10 cellular contexts compared by ENCODE assay signal in the genomic region with DNA sequence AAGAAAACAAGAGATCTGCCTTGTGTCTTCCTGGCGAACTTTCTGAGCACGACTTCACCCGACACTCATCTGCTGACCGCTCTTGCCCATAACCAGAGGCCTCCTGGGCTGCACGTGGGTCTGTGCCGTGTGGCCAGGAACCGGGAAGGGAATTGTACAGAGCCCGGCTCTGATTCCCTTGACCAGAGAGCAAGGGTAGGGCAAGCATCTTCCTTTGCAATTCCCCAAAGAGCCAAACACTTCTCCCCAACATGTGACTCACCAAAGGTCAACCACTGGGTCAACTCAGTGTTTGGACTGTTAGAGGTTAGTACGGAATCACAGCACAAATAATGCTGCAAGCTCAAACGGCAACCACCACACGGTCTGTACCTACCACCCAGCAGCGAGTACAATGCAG. TPM values are rescaled to one million over a fixed set of nuclear protein-coding genes. Genes with fewer than 3 reads are reported as not detected.
DNase-seq lines count a peak whose midpoint lies in the region; ATAC-seq, FAIRE-seq and TF ChIP-seq lines count a peak whose summit lies in the region.
"Had no signal": no experiment of that assay in that cellular context is flagged by ENCODE, and none has a peak within 500 bp of the region (broad histone marks: within the 10 kb centered on the region; RNA-seq: fewer than 3 reads in every experiment).

No MANE protein-coding gene starts in this region.

- in situ Hi-C loops in K562 (cut with MboI) = no loop called here

- no peak for TF ChIP-seq CTCF in K562 (IDR thresholded peaks at IDR 0.05 in 2 of 3, conservative IDR thresholded peaks at IDR 0.05 in 1 of 3; ENCODE audit: insufficient read depth in 2 of 3, low read depth in 1 of 3, low read length in 3 of 3)

- no peak overlapping the region for H3K27ac ChIP-seq in K562 (ENCODE audit: extremely low read depth, low read depth, low read length)
- H3K27ac ChIP-seq: SK-N-MC had no signal

- no peak for TF ChIP-seq POLR2A in K562 (conservative IDR thresholded peaks at IDR 0.05)

- peak; percentile 82 for FAIRE-seq in K562 (lab: Jason Lieb, UNC)

- intact Hi-C loops in K562 (cut with micrococcal nuclease) = no loop called here

- no peaks in the 10 kb centered on the region for H3K9me3 Mint-ChIP-seq in stimulated activated naive B cell treated with anti-CD40 and anti-IgM and Interleukin-4, amounts not matched to agents 10 μg/mL and 1 μg/mL and 100 μg/mL, for 72 hours
- H3K9me3 Mint-ChIP-seq: activated T-cell treated with anti-CD3 and anti-CD28 coated beads, Interleukin-2, amount 50 U/mL, for 72 hours had no signal

- no peak overlapping the region for H3K4me2 ChIP-seq in K562 (ENCODE audit: insufficient read depth, low read length)

- no peaks in the 10 kb centered on the region for H3K27me3 ChIP-seq in K562 (ENCODE audit: control insufficient read depth in 2 of 2, insufficient read depth in 2 of 2, low read length in 2 of 2)

- peak; percentile 41 for DNase-seq in HT-29 (ENCODE audit: low spot score)
- DNase-seq in K562 (ENCODE audit: extremely low read depth in 1 of 4, low spot score in 3 of 4) = peak in 1 of 4 experiments; percentile 45
- DNase-seq in left lobe of liver (ENCODE audit: low spot score) = no peak
- no peak for DNase-seq in stimulated activated naive B cell treated with anti-CD40 and anti-IgM and Interleukin-4, amounts not matched to agents 10 μg/mL and 1 μg/mL and 100 μg/mL, for 72 hours
- no peak for DNase-seq in SKM-1 (lab: John Stamatoyannopoulos, UW; ENCODE audit: unreplicated experiment)
- DNase-seq: activated T-cell treated with anti-CD3 and anti-CD28 coated beads, Interleukin-2, amount 50 U/mL, for 72 hours; NCI-H187 treated with DMSO at 0.1 percent for 48 hours had no signal

- peaks cover 57 to 70% of the 10 kb centered on the region in 2 donors for H3K36me3 Mint-ChIP-seq in stimulated activated naive B cell treated with anti-CD40 and anti-IgM and Interleukin-4, amounts not matched to agents 10 μg/mL and 1 μg/mL and 100 μg/mL, for 72 hours

- no peak overlapping the region for H3K4me3 ChIP-seq in K562
- H3K4me3 ChIP-seq: SK-N-MC had no signal

- no peak for TF ChIP-seq EP300 in K562 (IDR thresholded peaks at IDR 0.05; ENCODE audit: low read length)

- peaks cover 40% of the 10 kb centered on the region; the same call in 2 of the 3 replicates for H3K36me3 ChIP-seq in K562 (ENCODE audit: control insufficient read depth, insufficient read depth, low read length)

- peaks cover 32 to 47% of the 10 kb centered on the region in 2 experiments for H3K4me1 ChIP-seq in K562 (replicated peaks in 1 of 2; ENCODE audit: control insufficient read depth in 2 of 2, insufficient read depth in 2 of 2, low read length in 2 of 2)

- no peaks in the 10 kb centered on the region for H3K9me3 ChIP-seq in K562 (replicated peaks; ENCODE audit: control insufficient read depth, insufficient read depth, low read depth, low read length)

- H3K9me1 ChIP-seq in K562 (ENCODE audit: control insufficient read depth, insufficient read depth, low read length) = no peaks in the 10 kb centered on the region

- H3K27ac Mint-ChIP-seq in stimulated activated naive B cell treated with anti-CD40 and anti-IgM and Interleukin-4, amounts not matched to agents 10 μg/mL and 1 μg/mL and 100 μg/mL, for 72 hours = peak overlapping the region; percentile 68
- H3K27ac Mint-ChIP-seq: activated T-cell treated with anti-CD3 and anti-CD28 coated beads, Interleukin-2, amount 50 U/mL, for 72 hours had no signal

- peaks cover 7% of the 10 kb centered on the region for H4K20me1 ChIP-seq in K562 (replicated peaks; ENCODE audit: control insufficient read depth, insufficient read depth, low read length)

- CTCF ChIA-PET in K562 (lab: Yijun Ruan, JAX; ENCODE audit: low intra/inter-chr PET ratio) = no interaction called here

- no peaks in the 10 kb centered on the region for H3K79me2 ChIP-seq in K562 (ENCODE audit: control insufficient read depth, insufficient read depth, low read length)

- no peak for TF ChIP-seq RAD21 in K562 (CRISPR knock-in tag; conservative IDR thresholded peaks at IDR 0.05 in 1 of 2, IDR thresholded peaks at IDR 0.05 in 1 of 2)

- ATAC-seq in K562 (no peak), left lobe of liver (peak; percentile 65), HG02885 (IDR thresholded peaks at IDR 0.05; ENCODE audit: poor library complexity, unreplicated experiment) (no peak), HG02763 (IDR thresholded peaks at IDR 0.05; ENCODE audit: unreplicated experiment) (no peak)
- ATAC-seq in stimulated activated naive B cell treated with anti-CD40 and anti-IgM and Interleukin-4, amounts not matched to agents 10 μg/mL and 1 μg/mL and 100 μg/mL, for 72 hours (replicated peaks) = no peak
- ATAC-seq: activated T-cell treated with anti-CD3 and anti-CD28 coated beads, Interleukin-2, amount 50 U/mL, for 72 hours had no signal

- BruUV-seq in K562 (replicated peaks; lab: Mats Ljungman, UMichigan) = no TSS peak

- POLR2A ChIA-PET in K562 (lab: Yijun Ruan, JAX) = no interaction called here

- no peaks in the 10 kb centered on the region for H3K27me3 Mint-ChIP-seq in stimulated activated naive B cell treated with anti-CD40 and anti-IgM and Interleukin-4, amounts not matched to agents 10 μg/mL and 1 μg/mL and 100 μg/mL, for 72 hours

- 56% methylated on average over 12 of the region's 12 CpGs for WGBS in K562 (ENCODE audit: insufficient coverage, low coverage, missing lambda C conversion rate)

- peak overlapping the region in 1 of 2 donors; percentile 6 for H3K4me3 Mint-ChIP-seq in stimulated activated naive B cell treated with anti-CD40 and anti-IgM and Interleukin-4, amounts not matched to agents 10 μg/mL and 1 μg/mL and 100 μg/mL, for 72 hours

- peaks cover 0 to 71% of the 10 kb centered on the region in 2 donors for H3K4me1 Mint-ChIP-seq in stimulated activated naive B cell treated with anti-CD40 and anti-IgM and Interleukin-4, amounts not matched to agents 10 μg/mL and 1 μg/mL and 100 μg/mL, for 72 hours

- no peak overlapping the region for H2AFZ ChIP-seq in K562 (ENCODE audit: low read depth, low read length)

- H3K9ac ChIP-seq in K562 (ENCODE audit: insufficient read depth in 1 of 2, low read depth in 2 of 2, low read length in 2 of 2) = no peak overlapping the region

TF ChIP-seq in K562, 482 proteins besides CTCF, POLR2A, EP300 and RAD21 (continues in another document):
- TF ChIP-seq, protein P1, sequence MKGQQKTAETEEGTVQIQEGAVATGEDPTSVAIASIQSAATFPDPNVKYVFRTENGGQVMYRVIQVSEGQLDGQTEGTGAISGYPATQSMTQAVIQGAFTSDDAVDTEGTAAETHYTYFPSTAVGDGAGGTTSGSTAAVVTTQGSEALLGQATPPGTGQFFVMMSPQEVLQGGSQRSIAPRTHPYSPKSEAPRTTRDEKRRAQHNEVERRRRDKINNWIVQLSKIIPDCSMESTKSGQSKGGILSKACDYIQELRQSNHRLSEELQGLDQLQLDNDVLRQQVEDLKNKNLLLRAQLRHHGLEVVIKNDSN (CRISPR knock-in tag; IDR thresholded peaks at IDR 0.05) = peak; percentile 54
- TF ChIP-seq ZNF143 (CRISPR knock-in tag; IDR thresholded peaks at IDR 0.05) (no peak), ZNF77 (CRISPR knock-in tag; IDR thresholded peaks at IDR 0.05) (no peak), IFI16 (CRISPR knock-in tag; IDR thresholded peaks at IDR 0.05) (no peak), KAT7 (CRISPR knock-in tag; IDR thresholded peaks at IDR 0.05; ENCODE audit: borderline replicate concordance) (no peak), ELF4 (CRISPR knock-in tag; IDR thresholded peaks at IDR 0.05) (no peak), JUND (IDR thresholded peaks at IDR 0.05; ENCODE audit: borderline replicate concordance, low read depth, low read length) (peak; percentile 52; the same call in 1 of the 2 replicates), JUND (tag; IDR thresholded peaks at IDR 0.05; ENCODE audit: borderline replicate concordance, low read depth, low read length) (peak; percentile 24; the same call in 1 of the 3 replicates), ZNF239 (CRISPR knock-in tag; IDR thresholded peaks at IDR 0.05) (no peak), POLR2AphosphoS5 (IDR thresholded peaks at IDR 0.05; ENCODE audit: control insufficient read depth, insufficient read depth, low read depth, low read length) (no peak), BRF2 (IDR thresholded peaks at IDR 0.05; ENCODE audit: borderline replicate concordance, insufficient read depth, insufficient read length) (no peak)

RNA-seq across cellular contexts. Expression of gene KLF2, which starts 48.9 kb away (rescaled TPM):
- 3.5 and 5.9 TPM in 2 replicates for total RNA-seq in HT-29 (2014; rRNA removed; shearing (Covaris generic))
- not detected in 2 replicates for total RNA-seq in K562 (2011; cell fraction: chromatin; rRNA removed; ENCODE audit: low replicate concordance)
- total RNA-seq in K562 (2011; cell fraction: nucleolus; rRNA removed) = 0.17 and 0.26 TPM in 2 replicates
- total RNA-seq in K562 (2011; cell fraction: nucleoplasm; rRNA removed) = not detected in 2 replicates
- 0.20 TPM in 1 of 2 replicates, not detected in the other for total RNA-seq in K562 (2014; rRNA removed)
- total RNA-seq in K562 (2014; rRNA removed; fragmentation: Illumina TruSeq; extraction: Trizol) = 0.07 TPM in 1 of 2 replicates, not detected in the other
- total RNA-seq in K562 (2015; rRNA removed; fragmentation: Illumina TruSeq; extraction: Trizol) = not detected in 2 replicates
- 0.71 and 1.3 TPM in 2 replicates for total RNA-seq in K562 (2021)
- not detected in 2 replicates for polyA plus RNA-seq in K562 (2011; rRNA removed)
- polyA plus RNA-seq in K562 (2011; cell fraction: cytosol; rRNA removed) = 0.04 and 0.22 TPM in 2 replicates
- polyA plus RNA-seq in K562 (2011; cell fraction: nucleus; rRNA removed) = 0.17 and 0.40 TPM in 2 replicates
- polyA plus RNA-seq in K562 (2012) = 0.22 and 1.9 TPM in 2 replicates
- not detected in 2 replicates for polyA plus RNA-seq in K562 (2014; fragmentation: Illumina TruSeq; extraction: Trizol)
- not detected for polyA plus RNA-seq in K562 (2014; fragmentation: Nextera tagmentation; extraction: Ambion mirVana)
- 0.19 TPM in 1 of 2 replicates, not detected in the other for polyA plus RNA-seq in K562 (2014; rRNA removed)
- polyA minus RNA-seq in K562 (2011; rRNA and poly(A)+ RNA removed) = not detected in 2 replicates
- not detected in 2 replicates for polyA minus RNA-seq in K562 (2011; cell fraction: cytosol; rRNA and poly(A)+ RNA removed)
- not detected in 2 replicates for polyA minus RNA-seq in K562 (2011; cell fraction: nucleus; rRNA and poly(A)+ RNA removed)
- total RNA-seq in left lobe of liver = 8.5 TPM
